ENCODE assay signal across 26 cellular contexts in genomic region chr1:192949783-192950182, GRCh38.
"Had no signal": no experiment of that assay in that cellular context is flagged by ENCODE, and none has a peak within 500 bp of the region (broad histone marks: within the 10 kb centered on the region; RNA-seq: fewer than 3 reads in every experiment).

No MANE protein-coding gene starts in this region.

- H3K4me3 ChIP-seq: esophagus squamous epithelium, lung, prostate gland, right atrium auricular region, smooth muscle cell, stomach, thyroid gland, vagina had no signal

- H3K27ac ChIP-seq: esophagus squamous epithelium, prostate gland, right atrium auricular region, stomach, thyroid gland, vagina had no signal

- H3K4me1 ChIP-seq: esophagus squamous epithelium, prostate gland, right atrium auricular region, thyroid gland, vagina had no signal

- H3K4me2 ChIP-seq: smooth muscle cell had no signal

- FAIRE-seq: endometrium, frontal cortex, keratinocyte had no signal

- H3K9me3 ChIP-seq: esophagus squamous epithelium, prostate gland, right atrium auricular region, stomach, thyroid gland, vagina had no signal

- DNase-seq: cortex of kidney; effector memory CD8-positive, alpha-beta T cell; erythroblast; esophagus squamous epithelium; hypothalamus; naive B cell; nucleus accumbens; stimulated activated CD4-positive, alpha-beta T cell treated with anti-CD3 and anti-CD28 coated beads, Interleukin-12 subunit alpha, Interleukin-12 subunit beta, amount 100 ng/mL, for 4 hours; stimulated activated CD4-positive, alpha-beta T cell treated with anti-CD3 and anti-CD28 coated beads, Interleukin-1b, Interleukin-23, amount 100 ng/mL, for 48 hours; stimulated activated CD4-positive, alpha-beta T cell treated with anti-CD3 and anti-CD28 coated beads, Interleukin-4, amount 100 ng/mL, for 1 hour; stimulated activated naive CD4-positive, alpha-beta T cell treated with Interleukin-2 at 50 U/mL for 16 hours; stomach; thyroid gland; trophoblast cell had no signal

- H3K36me3 ChIP-seq: esophagus squamous epithelium, prostate gland, right atrium auricular region, stomach, thyroid gland, vagina had no signal

- H3K27me3 ChIP-seq: esophagus squamous epithelium, right atrium auricular region, stomach, thyroid gland, vagina had no signal

- ATAC-seq: effector memory CD8-positive, alpha-beta T cell; left lobe of liver; natural killer cell treated with Interleukin-12 subunit alpha and Interleukin-12 subunit beta and Interleukin-15 and Interleukin-18, amount 100 ng/mL, for 72 hours; sciatic nerve; stimulated activated effector memory CD8-positive, alpha-beta T cell treated with anti-CD3 and anti-CD28 coated beads, Interleukin-12 subunit alpha, Interleukin-12 subunit beta, amount 100 ng/mL, for 72 hours had no signal
